20 cellular contexts compared by ENCODE assay signal in the genomic region with DNA sequence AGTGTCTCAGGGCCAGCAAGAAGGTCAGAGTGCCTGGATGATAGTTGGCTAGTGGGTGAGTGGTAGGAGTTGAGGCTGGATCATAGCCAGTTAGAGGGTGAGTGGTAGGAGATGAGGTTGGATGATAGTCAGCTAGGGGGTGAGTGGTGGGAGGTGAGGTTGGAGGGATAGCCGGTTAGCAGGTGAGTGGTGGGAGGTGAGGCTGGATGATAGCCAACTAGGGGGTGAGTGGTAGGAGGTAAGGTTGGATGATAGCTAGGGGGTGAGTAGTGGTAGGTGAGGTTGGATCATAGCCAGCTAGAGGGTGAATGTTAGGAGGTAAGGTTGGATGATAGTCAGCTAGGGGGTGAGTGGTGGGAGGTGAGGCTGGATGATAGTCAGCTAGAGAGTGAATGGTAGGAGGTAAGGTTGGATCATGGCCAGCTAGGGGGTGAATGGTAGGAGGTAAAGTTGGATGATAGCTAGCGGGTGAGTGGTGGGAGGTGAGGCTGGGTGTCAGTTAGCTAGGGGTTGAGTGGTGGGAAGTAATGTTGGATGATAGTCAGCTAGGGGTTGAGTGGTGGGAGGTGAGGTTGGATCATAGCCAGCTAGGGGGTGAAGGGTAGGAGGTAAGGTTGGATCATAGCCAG.
DNase-seq lines count a peak whose midpoint lies in the region; ATAC-seq, FAIRE-seq and TF ChIP-seq lines count a peak whose summit lies in the region.
"Had no signal": no experiment of that assay in that cellular context is flagged by ENCODE, and none has a peak within 500 bp of the region (broad histone marks: within the 10 kb centered on the region; RNA-seq: fewer than 3 reads in every experiment).

No MANE protein-coding gene starts in this region.

- H3K9me3 ChIP-seq in Panc1 (ENCODE audit: control insufficient read depth, insufficient read depth, low read depth, low read length) (no peaks in the 10 kb centered on the region), trophoblast cell (ENCODE audit: insufficient read depth, low read depth, low read length) (peaks cover 3% of the 10 kb centered on the region), MG63 (no peaks in the 10 kb centered on the region)
- H3K9me3 ChIP-seq: BLaER1, Caco-2 had no signal

- intact Hi-C loops in Panc1 (cut with micrococcal nuclease; ENCODE audit: unreplicated experiment), result no loop called here

- H3K36me3 ChIP-seq in Panc1 (ENCODE audit: control insufficient read depth, insufficient read depth, low read length) (no peaks in the 10 kb centered on the region), trophoblast cell (ENCODE audit: control insufficient read depth in 1 of 2, insufficient read depth in 2 of 2, low read length in 2 of 2) (no peaks in the 10 kb centered on the region), MG63 (no peaks in the 10 kb centered on the region)
- H3K36me3 ChIP-seq: BLaER1 had no signal

- no peak overlapping the region for H2AK5ac ChIP-seq in trophoblast cell (ENCODE audit: low read length)

- H3K4ac ChIP-seq in trophoblast cell (ENCODE audit: low read depth, low read length), result peak overlapping the region; percentile 30

- POLR2A ChIA-PET in Panc1 (lab: Charles Lee), result no interaction called here

- no peaks in the 10 kb centered on the region for H3K79me2 ChIP-seq in trophoblast cell (ENCODE audit: control insufficient read depth, insufficient read depth, low read length, poor library complexity)

- in situ Hi-C loops in Panc1 (cut with HindIII; ENCODE audit: low pct_unique_long_range_greater_than_20kb, low sequenced_read_pairs), result no loop called here

- H2BK12ac ChIP-seq in trophoblast cell (ENCODE audit: low read length), result no peak overlapping the region

- H3K4me2 ChIP-seq in trophoblast cell (ENCODE audit: low read length), result no peak overlapping the region
- H3K4me2 ChIP-seq: GM23338 had no signal

- H3K4me3 ChIP-seq in Panc1 (ENCODE audit: low read depth in 2 of 2, low read length in 2 of 2) (no peak overlapping the region), trophoblast cell (ENCODE audit: low read depth, low read length) (no peak overlapping the region), MG63 (no peak overlapping the region)
- H3K4me3 ChIP-seq: BLaER1, GM23338 had no signal

- no peak overlapping the region for H2AFZ ChIP-seq in trophoblast cell (ENCODE audit: insufficient read depth, low read length, poor library complexity)
- H2AFZ ChIP-seq: GM23338 had no signal

- no peak overlapping the region for H3K14ac ChIP-seq in trophoblast cell (ENCODE audit: low read length)

- CTCF ChIA-PET in Panc1 (lab: Charles Lee), result no interaction called here

- H2BK120ac ChIP-seq in trophoblast cell (ENCODE audit: insufficient read depth, low read length, poor library complexity), result no peak overlapping the region

- H3K9ac ChIP-seq in trophoblast cell (ENCODE audit: low read length), result no peak overlapping the region
- H3K9ac ChIP-seq: BLaER1 had no signal

- no TSS peak for BruUV-seq in Panc1 (replicated peaks; lab: Mats Ljungman, UMichigan)

- H4K8ac ChIP-seq in trophoblast cell (ENCODE audit: low read depth, low read length), result no peak overlapping the region

- H3K4me1 ChIP-seq in Panc1 (ENCODE audit: control insufficient read depth, insufficient read depth, low read length) (peaks cover 14% of the 10 kb centered on the region), trophoblast cell (ENCODE audit: control insufficient read depth in 1 of 2, insufficient read depth in 2 of 2, low read length in 2 of 2) (no peaks in the 10 kb centered on the region)
- H3K4me1 ChIP-seq: Caco-2 had no signal

- H2BK5ac ChIP-seq in trophoblast cell (ENCODE audit: low read depth, low read length, poor library complexity), result no peak overlapping the region

- H3K27me3 ChIP-seq in Panc1 (ENCODE audit: control insufficient read depth, insufficient read depth, low read length), result no peaks in the 10 kb centered on the region
- H3K27me3 ChIP-seq in trophoblast cell (ENCODE audit: insufficient read depth, low read length), result no peaks in the 10 kb centered on the region
- H3K27me3 ChIP-seq in MG63, result no peaks in the 10 kb centered on the region
- H3K27me3 ChIP-seq: BLaER1 had no signal

- H3K79me1 ChIP-seq in trophoblast cell (ENCODE audit: low read length), result no peaks in the 10 kb centered on the region

- peak overlapping the region; percentile 25; the same call in 1 of the 2 replicates for H3K27ac ChIP-seq in Panc1 (ENCODE audit: low read length)
- H3K27ac ChIP-seq in trophoblast cell (ENCODE audit: low read depth, low read length), result no peak overlapping the region
- H3K27ac ChIP-seq: BLaER1, C4-2B had no signal

- DNase-seq in HTR-8/SVneo (ENCODE audit: insufficient read length, low spot score) (no peak), Panc1 (ENCODE audit: low read depth, low spot score) (no peak), trophoblast cell (no peak), MG63 (no peak), omental fat pad (ENCODE audit: low spot score) (no peak), HK-2 (ENCODE audit: unreplicated experiment) (no peak)
- DNase-seq: Caco-2; CD4-positive, CD25-positive, alpha-beta regulatory T cell; CD8-positive, alpha-beta T cell; DMS153; DND-41; H9; HFFc6 had no signal

- no peak overlapping the region for H4K12ac ChIP-seq in trophoblast cell (ENCODE audit: low read depth, low read length)

- WGBS in trophoblast cell (ENCODE audit: extremely low coverage, insufficient coverage, insufficient read length), result 100% methylated on average over 1 of the region's 2 CpGs

- no peak overlapping the region for H4K91ac ChIP-seq in trophoblast cell (ENCODE audit: low read depth, low read length)

- TF ChIP-seq CTCF in Panc1 (IDR thresholded peaks at IDR 0.05) (no peak), omental fat pad (IDR thresholded peaks at IDR 0.05) (no peak)

- peak overlapping the region; percentile 41 for H3K18ac ChIP-seq in trophoblast cell (ENCODE audit: low read length)

- ATAC-seq in Panc1, result no peak
- no peak for ATAC-seq in omental fat pad (ENCODE audit: low FRiP score)
- ATAC-seq: CD8-positive, alpha-beta T cell; GM23338; HCT116 had no signal

- peak; percentile 85 for FAIRE-seq in HTR-8/SVneo (lab: Jason Lieb, UNC)
- FAIRE-seq: G401.6, GM12892, GM19239 had no signal

- H3K23ac ChIP-seq in trophoblast cell (ENCODE audit: low read length), result no peak overlapping the region
